14 cellular contexts compared by ENCODE assay signal in the genomic region with DNA sequence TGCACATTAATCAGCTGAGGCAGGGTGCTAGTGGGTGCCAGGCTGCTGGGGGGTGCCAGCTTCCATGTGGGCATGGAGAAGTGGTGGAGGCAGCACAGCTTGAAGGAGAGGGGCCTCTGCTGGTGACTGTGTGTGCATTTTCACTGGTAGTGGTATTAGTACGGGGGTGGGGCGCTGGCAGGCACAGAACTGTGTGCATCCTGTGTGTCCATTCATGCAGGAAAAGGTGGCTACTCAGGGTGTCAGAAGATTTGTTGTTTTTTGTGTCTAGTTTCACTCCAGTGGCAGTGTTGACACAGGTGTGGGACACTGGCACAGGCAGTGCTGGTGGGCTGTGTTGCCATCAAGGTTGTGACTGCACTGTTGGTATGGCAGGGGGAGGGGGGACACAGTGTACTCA.
DNase-seq lines count a peak whose midpoint lies in the region; ATAC-seq and TF ChIP-seq lines count a peak whose summit lies in the region.
"Had no signal": no experiment of that assay in that cellular context is flagged by ENCODE, and none has a peak within 500 bp of the region (broad histone marks: within the 10 kb centered on the region; RNA-seq: fewer than 3 reads in every experiment).

No MANE protein-coding gene starts in this region.

- peaks cover 9% of the 10 kb centered on the region for H3K4me1 Mint-ChIP-seq in nephron progenitor cell
- H3K4me1 Mint-ChIP-seq: GM23338 had no signal

- no peak overlapping the region for H3K4me3 Mint-ChIP-seq in nephron progenitor cell
- H3K4me3 Mint-ChIP-seq: GM23338 had no signal

- peak; percentile 26 for DNase-seq in NCI-H345 (lab: John Stamatoyannopoulos, UW)
- no peak for DNase-seq in NCI-H345 treated with DMSO at 0.1 percent for 48 hours (lab: John Stamatoyannopoulos, UW; ENCODE audit: unreplicated experiment)
- DNase-seq in NCI-H69 (lab: John Stamatoyannopoulos, UW), result peak; percentile 8
- peak; percentile 20 for DNase-seq in nephron progenitor cell
- DNase-seq in UCSD-AML1 (lab: John Stamatoyannopoulos, UW; ENCODE audit: unreplicated experiment), result no peak
- DNase-seq: 8988T, AML-193, Calu3, DND-41, GDM1, H7 had no signal

- no peaks in the 10 kb centered on the region for H3K36me3 Mint-ChIP-seq in nephron progenitor cell (ENCODE audit: low read depth)

- no peaks in the 10 kb centered on the region for H3K27me3 Mint-ChIP-seq in nephron progenitor cell (ENCODE audit: low read depth, poor library complexity)

- H3K27ac Mint-ChIP-seq in nephron progenitor cell, result no peak overlapping the region
- H3K27ac Mint-ChIP-seq: GM23338 had no signal

- peaks cover 2% of the 10 kb centered on the region for H3K9me3 Mint-ChIP-seq in nephron progenitor cell
- H3K9me3 Mint-ChIP-seq: GM23338 had no signal

- no peak for TF ChIP-seq CTCF in nephron progenitor cell (IDR thresholded peaks at IDR 0.05)

- no peak for ATAC-seq in GM19351 (IDR thresholded peaks at IDR 0.05; ENCODE audit: unreplicated experiment)
- no peak for ATAC-seq in HG03457 (IDR thresholded peaks at IDR 0.05; ENCODE audit: unreplicated experiment)
- ATAC-seq: GM23338 had no signal

Comparison
In these comparisons a context has a peak if more than half of its experiments do, and no peak if none do; other contexts are left out.
1. DNase-seq: peak in NCI-H345 (single experiment), NCI-H69 (single experiment) and nephron progenitor cell (single experiment); none in NCI-H345 treated with DMSO at 0.1 percent for 48 hours (single experiment) and UCSD-AML1 (single experiment).